ENCODE assay signal across 11 cellular contexts in genomic region chr7:76568742-76569141, GRCh38. TPM values are rescaled to one million over a fixed set of nuclear protein-coding genes. Genes with fewer than 3 reads are reported as not detected.
A peak's percentile ranks its signal among the peaks of the same experiment; 100 is the strongest.
DNase-seq lines count a peak whose midpoint lies in the region; ATAC-seq, FAIRE-seq and TF ChIP-seq lines count a peak whose summit lies in the region.
"Not testable (repeated sequence)": the region's sequence is repeated elsewhere in the genome, so short reads cannot be mapped to it uniquely, and the experiment has no call there.
"Had no signal": no experiment of that assay in that cellular context is flagged by ENCODE, and none has a peak within 500 bp of the region (broad histone marks: within the 10 kb centered on the region; RNA-seq: fewer than 3 reads in every experiment).

No MANE protein-coding gene starts in this region.

- H3K4me3 ChIP-seq in SJSA1; bronchial epithelial cell (ENCODE audit: low read depth, low read length); fibroblast of mammary gland (ENCODE audit: control insufficient read depth, low read depth, low read length): not testable (repeated sequence)

- TF ChIP-seq CTCF in bronchial epithelial cell (IDR thresholded peaks at IDR 0.05; ENCODE audit: insufficient read depth, low read length, severe bottlenecking); fibroblast of mammary gland (conservative IDR thresholded peaks at IDR 0.05; ENCODE audit: control insufficient read depth, insufficient read depth, low read depth, low read length): not testable (repeated sequence)

- not testable (repeated sequence) for H3K27me3 ChIP-seq in SJSA1 (replicated peaks); bronchial epithelial cell (ENCODE audit: control insufficient read depth, insufficient read depth, low read length)

- FAIRE-seq in bronchial epithelial cell (lab: Jason Lieb, UNC), result not testable (repeated sequence)

- peak; percentile 55 for ATAC-seq in left colon

- peak; percentile 64 for DNase-seq in DMS53 (lab: John Stamatoyannopoulos, UW)
- DNase-seq in HT1080 (ENCODE audit: low read depth), result peak; percentile 62
- peak; percentile 65 for DNase-seq in NCI-H226
- peak in 1 of 2 experiments; percentile 66 for DNase-seq in SJSA1 (ENCODE audit: low read depth in 1 of 2, low spot score in 2 of 2)
- peak; percentile 81 for DNase-seq in bronchial epithelial cell (ENCODE audit: low read depth)
- peak; percentile 62 for DNase-seq in fibroblast of mammary gland (ENCODE audit: low read depth)
- DNase-seq in left colon, result not testable (repeated sequence)

- not testable (repeated sequence) for H3K9me3 ChIP-seq in SJSA1 (replicated peaks)

- H3K4me1 ChIP-seq in SJSA1 (replicated peaks), result not testable (repeated sequence)

- not testable (repeated sequence) for H3K36me3 ChIP-seq in SJSA1; bronchial epithelial cell (ENCODE audit: control insufficient read depth, insufficient read depth, low read length)

- peak overlapping the region; percentile 62 for H3K27ac ChIP-seq in SJSA1

- intact Hi-C loops in left colon (cut with DNase I, micrococcal nuclease), result not testable (repeated sequence)

RNA-seq across cellular contexts. Expression of gene SPDYE16, which starts 25.6 kb away (rescaled TPM):
- not detected in 2 replicates for total RNA-seq in HT1080 (2014; rRNA removed; shearing (Covaris generic))
- polyA plus RNA-seq in HT1080 (2015; cell fraction: cytosol; rRNA removed), result not detected in 2 replicates
- not detected in 2 replicates for polyA plus RNA-seq in HT1080 (2015; cell fraction: nucleus; rRNA removed)
- not detected in 2 replicates for total RNA-seq in SJSA1 (2014; rRNA removed; shearing (Covaris generic))
- total RNA-seq in bronchial epithelial cell (not detected in 2 replicates), left colon (under 1 TPM in 1 of 2 donors, not detected in 1; 0.12 TPM)
- total RNA-seq: esophagus mucosa, H4, left ventricle myocardium superior, mucosa of gallbladder had no signal

RNA-seq across cellular contexts. Expression of gene POMZP3, which starts 58.3 kb away (rescaled TPM):
- 7.7 and 14.2 TPM in 2 replicates for total RNA-seq in HT1080 (2014; rRNA removed; shearing (Covaris generic))
- polyA plus RNA-seq in HT1080 (2015; cell fraction: cytosol; rRNA removed), result 11.5 and 15.4 TPM in 2 replicates
- 4.1 and 5.4 TPM in 2 replicates for polyA plus RNA-seq in HT1080 (2015; cell fraction: nucleus; rRNA removed)
- 8.5 and 9.1 TPM in 2 replicates for total RNA-seq in SJSA1 (2014; rRNA removed; shearing (Covaris generic))
- total RNA-seq in bronchial epithelial cell, result 2.2 and 2.6 TPM in 2 replicates
- total RNA-seq in left colon, result 1 to 10 TPM; 5.8 to 6.4 TPM

RNA-seq across cellular contexts. Expression of gene UPK3B, which starts 58.4 kb away (rescaled TPM):
- total RNA-seq in HT1080 (2014; rRNA removed; shearing (Covaris generic)), result 1.0 TPM in 1 of 2 replicates, not detected in the other
- 0.08 TPM in 1 of 2 replicates, not detected in the other for polyA plus RNA-seq in HT1080 (2015; cell fraction: cytosol; rRNA removed)
- polyA plus RNA-seq in HT1080 (2015; cell fraction: nucleus; rRNA removed), result 0.50 and 0.59 TPM in 2 replicates
- 0.11 TPM in 1 of 2 replicates, not detected in the other for total RNA-seq in SJSA1 (2014; rRNA removed; shearing (Covaris generic))
- total RNA-seq in bronchial epithelial cell, result 0.26 and 2.6 TPM in 2 replicates
- 1 to 10 TPM; 2.5 to 7.2 TPM for total RNA-seq in left colon
- total RNA-seq: H4 had no signal
